In the genomic region with DNA sequence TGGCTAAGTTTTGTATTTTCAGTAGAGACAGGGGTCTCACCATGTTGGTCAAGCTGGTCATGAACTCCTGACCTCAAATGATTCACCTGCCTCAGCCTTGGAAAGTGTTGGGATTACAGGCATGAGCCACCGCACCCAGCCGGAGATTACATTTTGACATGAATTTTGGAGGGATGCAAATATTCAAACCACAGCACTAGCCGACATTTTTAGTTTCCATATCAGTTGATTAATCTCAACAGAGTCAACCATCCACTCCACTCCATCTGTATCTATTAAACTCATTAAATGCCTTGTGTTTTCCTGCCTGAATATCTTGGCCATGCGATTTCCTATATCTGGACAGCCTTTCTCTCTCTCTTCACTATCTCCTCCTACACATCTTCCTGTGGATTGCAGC, we compare ENCODE assay signal across 1 cellular context.
TF ChIP-seq lines count a peak whose summit lies in the region.

No MANE protein-coding gene starts in this region.

TF ChIP-seq in SK-N-SH treated with all-trans-retinoic acid at 6 μM for 48 hours, 23 proteins besides CTCF, POLR2A, EP300 and RAD21 (continued from another document):
- TF ChIP-seq TOX (CRISPR knock-in tag; IDR thresholded peaks at IDR 0.05; ENCODE audit: borderline replicate concordance) (no peak), ZFP3 (CRISPR knock-in tag; IDR thresholded peaks at IDR 0.05) (no peak)
- TF ChIP-seq, protein P1, sequence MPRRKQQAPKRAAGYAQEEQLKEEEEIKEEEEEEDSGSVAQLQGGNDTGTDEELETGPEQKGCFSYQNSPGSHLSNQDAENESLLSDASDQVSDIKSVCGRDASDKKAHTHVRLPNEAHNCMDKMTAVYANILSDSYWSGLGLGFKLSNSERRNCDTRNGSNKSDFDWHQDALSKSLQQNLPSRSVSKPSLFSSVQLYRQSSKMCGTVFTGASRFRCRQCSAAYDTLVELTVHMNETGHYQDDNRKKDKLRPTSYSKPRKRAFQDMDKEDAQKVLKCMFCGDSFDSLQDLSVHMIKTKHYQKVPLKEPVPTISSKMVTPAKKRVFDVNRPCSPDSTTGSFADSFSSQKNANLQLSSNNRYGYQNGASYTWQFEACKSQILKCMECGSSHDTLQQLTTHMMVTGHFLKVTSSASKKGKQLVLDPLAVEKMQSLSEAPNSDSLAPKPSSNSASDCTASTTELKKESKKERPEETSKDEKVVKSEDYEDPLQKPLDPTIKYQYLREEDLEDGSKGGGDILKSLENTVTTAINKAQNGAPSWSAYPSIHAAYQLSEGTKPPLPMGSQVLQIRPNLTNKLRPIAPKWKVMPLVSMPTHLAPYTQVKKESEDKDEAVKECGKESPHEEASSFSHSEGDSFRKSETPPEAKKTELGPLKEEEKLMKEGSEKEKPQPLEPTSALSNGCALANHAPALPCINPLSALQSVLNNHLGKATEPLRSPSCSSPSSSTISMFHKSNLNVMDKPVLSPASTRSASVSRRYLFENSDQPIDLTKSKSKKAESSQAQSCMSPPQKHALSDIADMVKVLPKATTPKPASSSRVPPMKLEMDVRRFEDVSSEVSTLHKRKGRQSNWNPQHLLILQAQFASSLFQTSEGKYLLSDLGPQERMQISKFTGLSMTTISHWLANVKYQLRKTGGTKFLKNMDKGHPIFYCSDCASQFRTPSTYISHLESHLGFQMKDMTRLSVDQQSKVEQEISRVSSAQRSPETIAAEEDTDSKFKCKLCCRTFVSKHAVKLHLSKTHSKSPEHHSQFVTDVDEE (CRISPR knock-in tag; IDR thresholded peaks at IDR 0.05), result no peak
TF ChIP-seq in SK-N-SH treated with all-trans-retinoic acid at 6 μM for 48 hours: peak in this region for 0.
